8 cellular contexts compared by ENCODE assay signal in genomic region chr9:83649080-83649479, GRCh38. TPM values are rescaled to one million over a fixed set of nuclear protein-coding genes. Genes with fewer than 3 reads are reported as not detected.
DNase-seq lines count a peak whose midpoint lies in the region; ATAC-seq lines count a peak whose summit lies in the region.

No MANE protein-coding gene starts in this region.

- no peak overlapping the region for H3K27ac ChIP-seq in caudate nucleus (ENCODE audit: low read depth, low read length)

- peak; percentile 64 for DNase-seq in COLO668 (lab: John Stamatoyannopoulos, UW; ENCODE audit: unreplicated experiment)
- peak; percentile 3 for DNase-seq in NCI-H1105 (lab: John Stamatoyannopoulos, UW)
- DNase-seq in activated CD4-positive, CD25-positive, alpha-beta regulatory T cell treated with anti-CD3 and anti-CD28 coated beads, Interleukin-2, amount 50 U/mL, for 72 hours, result peak; percentile 73
- peak in 35 of 61 donors; percentile 1 to 50 (median 12) for DNase-seq in caudate nucleus (lab: John Stamatoyannopoulos, UW)
- DNase-seq in left lobe of liver (ENCODE audit: low spot score), result peak; percentile 77
- DNase-seq in stimulated activated CD4-positive, alpha-beta T cell treated with anti-CD3 and anti-CD28 coated beads, TNF-alpha, amount 100 ng/mL, for 4 hours (ENCODE audit: low read depth in 3 of 3), result peak; percentile 47 to 54 (median 52)
- no peak for DNase-seq in NCI-H1048 (lab: John Stamatoyannopoulos, UW)

- peak; percentile 52 for ATAC-seq in GM21529 (IDR thresholded peaks at IDR 0.05; ENCODE audit: unreplicated experiment)
- peak; percentile 97 for ATAC-seq in left lobe of liver

RNA-seq across cellular contexts. Expression of gene IDNK, which starts 26.1 kb away (rescaled TPM):
- 23.9 TPM for total RNA-seq in left lobe of liver

RNA-seq across cellular contexts. Expression of gene UBQLN1, which starts 58.7 kb away (rescaled TPM):
- 45.9 TPM for total RNA-seq in left lobe of liver
